In the genomic region with DNA sequence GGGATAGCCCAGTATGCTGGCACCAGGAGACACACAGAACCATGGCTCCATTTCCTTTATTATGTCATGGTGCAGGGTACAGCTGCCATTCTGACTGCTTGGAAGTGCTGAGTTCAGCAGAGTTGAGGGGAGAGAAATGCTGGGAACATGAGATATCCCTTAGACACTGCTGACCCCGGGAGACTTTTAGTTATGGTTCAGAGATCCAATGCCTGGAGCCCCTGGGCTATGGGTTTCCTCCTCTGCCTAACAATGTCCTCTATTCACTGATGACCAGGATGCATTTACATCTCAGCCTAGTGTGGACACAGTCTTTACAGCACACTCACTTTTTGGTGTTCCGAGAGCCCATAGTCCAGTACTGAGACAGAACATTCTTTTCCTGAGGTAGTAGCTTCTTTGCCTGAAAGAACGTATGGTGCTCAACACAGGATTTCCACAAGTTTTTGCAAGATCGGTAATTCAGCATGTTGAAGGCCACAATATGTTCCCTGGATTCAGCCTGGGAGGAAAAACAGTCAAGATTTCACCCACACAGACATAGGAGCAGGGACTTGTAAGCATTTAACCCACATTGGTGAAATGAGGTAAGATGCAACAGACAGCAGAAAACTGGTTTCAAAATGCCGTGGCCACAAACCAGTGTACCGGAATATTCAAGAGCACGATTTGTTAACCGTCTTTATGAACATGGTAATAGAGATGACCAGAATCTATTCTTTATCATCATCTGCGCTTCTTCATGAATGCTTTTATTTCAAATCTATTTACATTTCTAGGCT, we compare ENCODE assay signal across 20 cellular contexts.
A peak's percentile ranks its signal among the peaks of the same experiment; 100 is the strongest.
DNase-seq lines count a peak whose midpoint lies in the region; ATAC-seq, FAIRE-seq and TF ChIP-seq lines count a peak whose summit lies in the region.
"Had no signal": no experiment of that assay in that cellular context is flagged by ENCODE, and none has a peak within 500 bp of the region (broad histone marks: within the 10 kb centered on the region; RNA-seq: fewer than 3 reads in every experiment).

No MANE protein-coding gene starts in this region.

- TF ChIP-seq CTCF in nephron progenitor cell (IDR thresholded peaks at IDR 0.05), result no peak

- DNase-seq in COLO829 (ENCODE audit: low spot score), result peak; percentile 58
- DNase-seq in GM12892 (ENCODE audit: insufficient read length), result no peak
- DNase-seq in nephron progenitor cell, result no peak
- no peak for DNase-seq in GOT3 (lab: John Stamatoyannopoulos, UW)
- DNase-seq in NCI-H1417 (lab: John Stamatoyannopoulos, UW), result no peak
- DNase-seq: CD4-positive, alpha-beta memory T cell; DMS79; NCI-H1105 treated with DMSO at 0.1 percent for 48 hours; NCI-H187 treated with DMSO at 0.1 percent for 48 hours; NCI-H446; NCI-H69; NK-92 treated with Interleukin-12 subunit alpha and Interleukin-12 subunit beta, amount 100 ng/mL, for 24 hours; PC-9; T-cell had no signal

- H3K36me3 Mint-ChIP-seq in nephron progenitor cell (ENCODE audit: low read depth), result peaks cover 4% of the 10 kb centered on the region
- H3K36me3 Mint-ChIP-seq: CD4-positive, alpha-beta memory T cell; T-cell had no signal

- H3K4me1 Mint-ChIP-seq in nephron progenitor cell, result peaks cover 59% of the 10 kb centered on the region
- H3K4me1 Mint-ChIP-seq: CD4-positive, alpha-beta memory T cell; GM23338; T-cell had no signal

- no peak for ATAC-seq in HG03135 (IDR thresholded peaks at IDR 0.05; ENCODE audit: unreplicated experiment)
- ATAC-seq: GM23338, T-cell had no signal

- H3K4me3 Mint-ChIP-seq in nephron progenitor cell, result no peak overlapping the region
- H3K4me3 Mint-ChIP-seq: CD4-positive, alpha-beta memory T cell; GM23338; T-cell had no signal

- peak; percentile 46 for FAIRE-seq in GM12892 (lab: Jason Lieb, UNC)
- FAIRE-seq: GM18507 had no signal

- no peak for TF ChIP-seq POLR2A in GM12892 (IDR thresholded peaks at IDR 0.05; ENCODE audit: low read depth, low read length)

- H3K27me3 Mint-ChIP-seq in nephron progenitor cell (ENCODE audit: low read depth, poor library complexity), result peaks cover 2% of the 10 kb centered on the region
- H3K27me3 Mint-ChIP-seq: T-cell had no signal

- peak overlapping the region; percentile 95 for H3K27ac Mint-ChIP-seq in nephron progenitor cell
- H3K27ac Mint-ChIP-seq: CD4-positive, alpha-beta memory T cell; GM23338; T-cell had no signal

- H3K27ac ChIP-seq in angular gyrus (ENCODE audit: low read depth, low read length), result peak overlapping the region; percentile 53
- H3K27ac ChIP-seq: KMS-11, PC-9, SK-N-MC had no signal

- H3K9me3 Mint-ChIP-seq in nephron progenitor cell, result no peaks in the 10 kb centered on the region
- H3K9me3 Mint-ChIP-seq: CD4-positive, alpha-beta memory T cell; GM23338; T-cell had no signal
